Comparison of ENCODE assay signal across 10 cellular contexts in genomic region chr6:137496909-137497721, GRCh38. TPM values are rescaled to one million over a fixed set of nuclear protein-coding genes. Genes with fewer than 3 reads are reported as not detected.
A peak's percentile ranks its signal among the peaks of the same experiment; 100 is the strongest.
DNase-seq lines count a peak whose midpoint lies in the region; ATAC-seq, FAIRE-seq and TF ChIP-seq lines count a peak whose summit lies in the region.
"Had no signal": no experiment of that assay in that cellular context is flagged by ENCODE, and none has a peak within 500 bp of the region (broad histone marks: within the 10 kb centered on the region; RNA-seq: fewer than 3 reads in every experiment).

No MANE protein-coding gene starts in this region.

- peaks cover 10% of the 10 kb centered on the region for H4K20me1 ChIP-seq in astrocyte (ENCODE audit: insufficient read depth, low read length)

- H3K27me3 ChIP-seq in heart right ventricle (peaks cover 66 to 100% (median 100%) of the 10 kb centered on the region in 7 donors), astrocyte (ENCODE audit: insufficient read depth, low read length) (peaks cover 87% of the 10 kb centered on the region), muscle layer of duodenum (ENCODE audit: low read depth, low read length) (peaks cover 76% of the 10 kb centered on the region), aorta (ENCODE audit: control insufficient read depth in 1 of 2, insufficient read depth in 2 of 2, low read length in 1 of 2) (peaks cover 0 to 2% of the 10 kb centered on the region in 2 donors), foreskin keratinocyte (peaks cover 100% of the 10 kb centered on the region), vagina (peaks cover 17% of the 10 kb centered on the region)

- no peaks in the 10 kb centered on the region for H3K79me2 ChIP-seq in astrocyte (ENCODE audit: insufficient read depth, low read length)

- H3K4me1 ChIP-seq in heart right ventricle (peaks cover 5 to 50% (median 26%) of the 10 kb centered on the region in 9 donors), astrocyte (ENCODE audit: insufficient read depth, low read length) (no peaks in the 10 kb centered on the region), muscle layer of duodenum (ENCODE audit: control insufficient read depth in 1 of 2, insufficient read depth in 2 of 2, low read length in 2 of 2) (peaks cover 0 to 47% of the 10 kb centered on the region in 2 donors), aorta (ENCODE audit: control insufficient read depth in 1 of 2, insufficient read depth in 2 of 2, low read length in 2 of 2) (no peaks in the 10 kb centered on the region), foreskin keratinocyte (no peaks in the 10 kb centered on the region), vagina (peaks cover 36% of the 10 kb centered on the region)

- peak overlapping the region in 7 of 10 donors; percentile 1 to 34 (median 17) for H3K4me3 ChIP-seq in heart right ventricle
- H3K4me3 ChIP-seq in astrocyte (ENCODE audit: insufficient read depth, low read depth, low read length): no peak overlapping the region
- H3K4me3 ChIP-seq in muscle layer of duodenum (ENCODE audit: low read depth in 1 of 2, low read length in 2 of 2): peak overlapping the region; percentile 33 to 56
- no peak overlapping the region for H3K4me3 ChIP-seq in aorta (ENCODE audit: low read length in 2 of 2)
- H3K4me3 ChIP-seq in vagina: peak overlapping the region in 1 of 2 donors; percentile 2
- H3K4me3 ChIP-seq: PC-9 had no signal

- intact Hi-C loops in heart right ventricle (cut with DNase I) (no loop called here), Right ventricle myocardium superior (cut with DNase I) (no loop called here), aorta (cut with DNase I) (no loop called here), vagina (cut with DNase I) (no loop called here)

- H3K36me3 Mint-ChIP-seq in astrocyte (ENCODE audit: low read depth, unreplicated experiment): no peaks in the 10 kb centered on the region

- H3K9me3 Mint-ChIP-seq in astrocyte (ENCODE audit: unreplicated experiment): peaks cover 19% of the 10 kb centered on the region

- peaks cover 4% of the 10 kb centered on the region for H3K4me1 Mint-ChIP-seq in astrocyte (ENCODE audit: low read depth, unreplicated experiment)

- H3K36me3 ChIP-seq in heart right ventricle (no peaks in the 10 kb centered on the region), astrocyte (ENCODE audit: insufficient read depth, low read length) (no peaks in the 10 kb centered on the region), muscle layer of duodenum (ENCODE audit: control insufficient read depth in 1 of 2, insufficient read depth in 2 of 2, low read length in 2 of 2) (no peaks in the 10 kb centered on the region), aorta (ENCODE audit: control insufficient read depth in 1 of 2, insufficient read depth in 2 of 2, low read length in 1 of 2) (no peaks in the 10 kb centered on the region), vagina (no peaks in the 10 kb centered on the region)

- DNase-seq in heart right ventricle (no peak), Right ventricle myocardium superior (no peak), astrocyte (ENCODE audit: low read depth) (no peak), aorta (no peak), T-helper 9 cell (no peak), foreskin keratinocyte (no peak), vagina (ENCODE audit: extremely low spot score in 2 of 2) (no peak)
- DNase-seq: PC-9 had no signal

- whole genome bisulfite sequencing in heart right ventricle, 2 donors: 4 to 5% methylated on average over 47 of the region's 47 CpGs
- 5 to 8% methylated on average over 45 to 47 of the region's 47 CpGs for WGBS in aorta, 2 donors

- no peak overlapping the region for H3K27ac ChIP-seq in heart right ventricle
- no peak overlapping the region for H3K27ac ChIP-seq in astrocyte (ENCODE audit: low read depth, low read length)
- no peak overlapping the region for H3K27ac ChIP-seq in muscle layer of duodenum (ENCODE audit: low read length)
- H3K27ac ChIP-seq in aorta (ENCODE audit: low read depth in 1 of 2, low read length in 2 of 2): no peak overlapping the region
- no peak overlapping the region for H3K27ac ChIP-seq in foreskin keratinocyte
- no peak overlapping the region for H3K27ac ChIP-seq in vagina
- H3K27ac ChIP-seq: PC-9 had no signal

- H3K27ac Mint-ChIP-seq in astrocyte (ENCODE audit: unreplicated experiment): no peak overlapping the region

- peaks cover 72% of the 10 kb centered on the region for H3K27me3 Mint-ChIP-seq in astrocyte (ENCODE audit: low read depth, unreplicated experiment)

- H3K9me3 ChIP-seq in heart right ventricle: no peaks in the 10 kb centered on the region
- peaks cover 3% of the 10 kb centered on the region for H3K9me3 ChIP-seq in astrocyte (ENCODE audit: insufficient read depth, low read depth, low read length)
- H3K9me3 ChIP-seq in muscle layer of duodenum (ENCODE audit: control insufficient read depth in 1 of 2, low read length in 2 of 2): no peaks in the 10 kb centered on the region
- H3K9me3 ChIP-seq in aorta (ENCODE audit: control insufficient read depth, low read length): no peaks in the 10 kb centered on the region
- H3K9me3 ChIP-seq in vagina: no peaks in the 10 kb centered on the region

- peak overlapping the region; percentile 15 for H3K4me2 ChIP-seq in astrocyte (ENCODE audit: low read length)
- H3K4me2 ChIP-seq: PC-9 had no signal

- ATAC-seq in heart right ventricle (peak in 1 of 8 donors; percentile 25), Right ventricle myocardium superior (ENCODE audit: poor library complexity) (no peak), aorta (ENCODE audit: low FRiP score) (peak; percentile 20), foreskin keratinocyte (no peak)

- no peak overlapping the region for H3K4me3 Mint-ChIP-seq in astrocyte (ENCODE audit: unreplicated experiment)

- TF ChIP-seq POLR2A in vagina (IDR thresholded peaks at IDR 0.05): no peak

- TF ChIP-seq CTCF in heart right ventricle (IDR thresholded peaks at IDR 0.05) (no peak), astrocyte (IDR thresholded peaks at IDR 0.05; ENCODE audit: insufficient read depth, low read depth, low read length) (no peak), foreskin keratinocyte (conservative IDR thresholded peaks at IDR 0.05) (no peak), vagina (IDR thresholded peaks at IDR 0.05) (no peak)

- no peak overlapping the region for H3K9ac ChIP-seq in astrocyte (ENCODE audit: low read length)

- H2AFZ ChIP-seq in astrocyte (ENCODE audit: low read depth, low read length): no peak overlapping the region
- H2AFZ ChIP-seq: PC-9 had no signal

- FAIRE-seq in astrocyte (lab: Jason Lieb, UNC): no peak

RNA-seq across cellular contexts. Expression of gene OLIG3, which starts 2.9 kb away (rescaled TPM):
- total RNA-seq in heart right ventricle: not detected
- not detected for polyA plus RNA-seq in heart right ventricle
- total RNA-seq in Right ventricle myocardium superior: not detected
- total RNA-seq in astrocyte: 0.14 TPM in 1 of 2 replicates, not detected in the other
- total RNA-seq in aorta: not detected
- not detected for polyA plus RNA-seq in aorta
- not detected in 2 replicates for total RNA-seq in foreskin keratinocyte
- polyA plus RNA-seq in foreskin keratinocyte: not detected in 2 replicates
- total RNA-seq in vagina: not detected
- total RNA-seq: lung microvascular endothelial cell, PC-9 had no signal

Comparison
In these comparisons a context has a peak if more than half of its experiments do, and no peak if none do; other contexts are left out.
1. H3K4me3 ChIP-seq: peak in heart right ventricle (7 of 10) and muscle layer of duodenum (2 of 2); none in astrocyte (single experiment) and aorta (0 of 2).